8 cellular contexts compared by ENCODE assay signal in the genomic region with DNA sequence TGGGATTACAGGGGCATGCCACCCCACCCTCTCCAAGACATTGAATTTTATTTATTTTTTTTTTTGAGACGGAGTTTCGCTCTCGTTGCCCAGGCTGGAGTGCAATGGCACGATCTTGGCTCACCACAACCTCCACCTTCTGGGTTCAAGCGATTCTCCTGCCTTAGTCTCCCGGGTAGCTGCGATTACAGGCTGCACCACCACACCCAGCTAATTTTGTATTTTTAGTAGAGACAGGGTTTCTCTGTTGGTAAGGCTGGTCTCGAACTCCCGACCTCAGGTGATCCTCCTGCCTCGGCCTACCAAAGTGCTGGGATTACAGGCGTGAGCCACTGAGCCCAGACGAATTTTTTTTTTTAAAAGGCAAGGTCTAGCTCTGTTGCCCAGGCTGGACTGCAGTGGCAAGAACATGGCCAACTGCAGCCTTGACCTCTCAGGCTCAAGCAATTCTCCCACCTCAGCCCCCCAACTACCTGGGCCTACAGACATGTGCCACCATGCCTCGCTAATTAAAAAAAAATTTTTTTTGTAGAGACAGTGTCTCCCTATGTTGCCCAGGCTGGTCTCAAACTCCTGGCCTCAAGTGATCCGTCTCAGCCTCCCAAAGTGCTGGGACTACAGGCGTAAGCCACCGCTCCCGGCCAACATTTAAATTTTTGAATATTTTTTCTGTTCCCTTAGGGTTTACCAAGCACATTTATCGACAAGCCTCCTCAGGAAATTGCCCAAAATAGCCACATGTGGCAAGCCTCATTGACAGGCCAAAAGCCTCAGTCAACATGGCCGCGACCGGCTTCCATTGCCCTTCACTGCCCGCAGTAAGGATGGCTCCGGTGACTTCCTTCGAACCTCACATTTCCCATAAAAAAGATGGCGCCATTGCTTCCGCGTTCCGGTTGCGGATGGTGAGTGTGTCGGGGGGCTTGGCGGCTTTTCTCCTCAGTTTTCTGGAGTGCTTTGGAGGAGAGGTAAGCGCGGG. TPM values are rescaled to one million over a fixed set of nuclear protein-coding genes. Genes with fewer than 3 reads are reported as not detected.
DNase-seq lines count a peak whose midpoint lies in the region; ATAC-seq and TF ChIP-seq lines count a peak whose summit lies in the region.

Gene SHLD1, plus strand, starts transcription at position 890 of the 979 bp plus-strand sequence. CDS start 22,465 bp downstream, outside the sequence.

- ATAC-seq in GM21529 (IDR thresholded peaks at IDR 0.05; ENCODE audit: unreplicated experiment) (peak; percentile 95), esophagus mucosa (peak; percentile 85)

- H3K4me2 ChIP-seq in PC-9: peak within 1 kb of the TSS; percentile 94

- intact Hi-C loops in PC-9 (cut with micrococcal nuclease; ENCODE audit: unreplicated experiment): no loop called here

- no peak for TF ChIP-seq EP300 in Ishikawa (IDR thresholded peaks at IDR 0.05; ENCODE audit: borderline replicate concordance)

- peak; percentile 88 for DNase-seq in DMS 273 treated with DMSO at 0.1 percent for 48 hours (lab: John Stamatoyannopoulos, UW)
- peak; percentile 62 to 77 for DNase-seq in PC-9
- DNase-seq in activated T-cell treated with anti-CD3 and anti-CD28 coated beads, Interleukin-2, amount 50 U/mL, for 1 hour: peak; percentile 78
- DNase-seq in stimulated activated CD8-positive, alpha-beta memory T cell treated with anti-CD3 and anti-CD28 coated beads, Interleukin-7, amount 100 ng/mL, for 1 hour (ENCODE audit: low read depth in 2 of 2): peak; percentile 60 to 62

- peaks cover 4% of the 10 kb centered on the region; the same call in 1 of the 2 replicates for H3F3A ChIP-seq in PC-9 (ENCODE audit: insufficient read depth, low read depth)

- no peaks in the 10 kb centered on the region for H3K9me2 ChIP-seq in PC-9 (ENCODE audit: insufficient read depth)

- POLR2A ChIA-PET in PC-9 (lab: Charles Lee; ENCODE audit: unreplicated experiment): interaction anchor here (0.6 to 1.2 kb wide), 2 partner anchors 102 to 103 kb away, joined by 6 to 9 read pairs; no protein-coding TSS in a partner anchor

- H3K9ac ChIP-seq in muscle layer of colon (ENCODE audit: low read length): peak within 1 kb of the TSS; percentile 39

- TF ChIP-seq RAD21 in Ishikawa (IDR thresholded peaks at IDR 0.05; ENCODE audit: low read depth): no peak

- H3K4me3 ChIP-seq in PC-9 (peak within 1 kb of the TSS; percentile 71), muscle layer of colon (ENCODE audit: low read depth in 1 of 2, low read length in 2 of 2) (peak within 1 kb of the TSS; percentile 39 to 91)

- H4K20me1 ChIP-seq in PC-9 (ENCODE audit: insufficient read depth): no peaks in the 10 kb centered on the region

- H3K27ac ChIP-seq in PC-9 (peak within 1 kb of the TSS; percentile 57), muscle layer of colon (ENCODE audit: low read depth, low read length) (peak within 1 kb of the TSS; percentile 79)

- H3K36me3 ChIP-seq in PC-9 (ENCODE audit: low read depth): no peaks in the 10 kb centered on the region
- H3K36me3 ChIP-seq in muscle layer of colon (ENCODE audit: insufficient read depth, low read length): no peaks in the 10 kb centered on the region

- H3K4me1 ChIP-seq in PC-9 (replicated peaks; ENCODE audit: insufficient read depth): peaks cover 13% of the 10 kb centered on the region
- H3K4me1 ChIP-seq in muscle layer of colon (ENCODE audit: insufficient read depth, low read length): no peaks in the 10 kb centered on the region

- CTCF ChIA-PET in PC-9 (lab: Charles Lee): interaction anchor here (0.5 to 0.6 kb wide), 2 partner anchors 15 to 140 kb away, joined by 6 to 13 read pairs; no protein-coding TSS in a partner anchor

- TF ChIP-seq CTCF in PC-9 (conservative IDR thresholded peaks at IDR 0.05): no peak

- H3K79me2 ChIP-seq in PC-9 (ENCODE audit: low read depth): 0 out of 2 replicates have a peak, but pooled peaks cover 5% of the 10 kb centered on the region

- BruUV-seq in PC-9 (replicated peaks; lab: Mats Ljungman, UMichigan): TSS peak; percentile 70

- H3K27me3 ChIP-seq in PC-9 (ENCODE audit: insufficient read depth, low read depth) (no peaks in the 10 kb centered on the region), muscle layer of colon (ENCODE audit: control insufficient read depth in 1 of 2, insufficient read depth in 2 of 2, low read length in 2 of 2) (no peaks in the 10 kb centered on the region)

- H2AFZ ChIP-seq in PC-9: peak within 1 kb of the TSS; percentile 85

- H3K9me3 ChIP-seq in PC-9 (ENCODE audit: insufficient read depth, low read depth) (no peaks in the 10 kb centered on the region), muscle layer of colon (ENCODE audit: low read length) (no peaks in the 10 kb centered on the region)

TF ChIP-seq in Ishikawa, 13 proteins besides CTCF, POLR2A, EP300 and RAD21:
- TF ChIP-seq NFIC (IDR thresholded peaks at IDR 0.05): no peak
- TF ChIP-seq, protein P1, sequence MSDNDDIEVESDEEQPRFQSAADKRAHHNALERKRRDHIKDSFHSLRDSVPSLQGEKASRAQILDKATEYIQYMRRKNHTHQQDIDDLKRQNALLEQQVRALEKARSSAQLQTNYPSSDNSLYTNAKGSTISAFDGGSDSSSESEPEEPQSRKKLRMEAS (IDR thresholded peaks at IDR 0.05): peak; percentile 71
- peak; percentile 99 for TF ChIP-seq YY1 (IDR thresholded peaks at IDR 0.05; ENCODE audit: low read depth)
- no peak for TF ChIP-seq FOXM1 (IDR thresholded peaks at IDR 0.05; ENCODE audit: borderline replicate concordance, low read depth)
- no peak for TF ChIP-seq TAF1 (IDR thresholded peaks at IDR 0.05; ENCODE audit: low read depth)
- peak; percentile 96 for TF ChIP-seq EGR1 (IDR thresholded peaks at IDR 0.05)
- no peak for TF ChIP-seq CREB1 (IDR thresholded peaks at IDR 0.05; ENCODE audit: low read depth)
TF ChIP-seq in Ishikawa: peak in this region for 3.

RNA-seq across cellular contexts. Expression of gene SHLD1, which starts in this region (rescaled TPM):
- total RNA-seq in PC-9 (2021) (4.8 and 5.9 TPM in 2 replicates), esophagus mucosa (6.4 TPM)

Comparison
In these comparisons a context has a peak if more than half of its experiments do, and no peak if none do; other contexts are left out.
1. Peak in every context shown above with its lines: DNase-seq, ATAC-seq, H3K4me3 ChIP-seq and H3K27ac ChIP-seq.